Comparison of ENCODE assay signal across 16 cellular contexts in genomic region chr17:82970067-82970466, GRCh38.
A peak's percentile ranks its signal among the peaks of the same experiment; 100 is the strongest.
DNase-seq lines count a peak whose midpoint lies in the region; ATAC-seq and TF ChIP-seq lines count a peak whose summit lies in the region.
"Had no signal": no experiment of that assay in that cellular context is flagged by ENCODE, and none has a peak within 500 bp of the region (broad histone marks: within the 10 kb centered on the region; RNA-seq: fewer than 3 reads in every experiment).

No MANE protein-coding gene starts in this region.

- CTCF ChIA-PET in OCI-LY7 (lab: Charles Lee; ENCODE audit: unreplicated experiment): interaction anchor here (1.1 kb wide), 1 partner anchor 52 kb away, joined by 3 read pairs; no protein-coding TSS in a partner anchor

- no peak for ATAC-seq in GM18498 (IDR thresholded peaks at IDR 0.05; ENCODE audit: unreplicated experiment)

- peaks cover 69% of the 10 kb centered on the region for H3K4me1 ChIP-seq in OCI-LY7 (ENCODE audit: insufficient read depth, low read length, poor library complexity, severe bottlenecking)

- TF ChIP-seq CTCF in GM12865 (IDR thresholded peaks at IDR 0.05; ENCODE audit: insufficient read depth, low read depth, low read length, missing control alignments) (no peak), OCI-LY7 (conservative IDR thresholded peaks at IDR 0.05; ENCODE audit: low read length) (no peak)

- peaks cover 8% of the 10 kb centered on the region; the same call in 1 of the 2 replicates for H3K9me3 ChIP-seq in OCI-LY7 (ENCODE audit: low read length)

- H3K79me2 ChIP-seq in OCI-LY7 (ENCODE audit: insufficient read depth, low read depth, low read length): no peaks in the 10 kb centered on the region

- BruUV-seq in OCI-LY7 (replicated peaks; lab: Mats Ljungman, UMichigan): no TSS peak

- H3K4me3 ChIP-seq in GM12865 (ENCODE audit: low read depth, low read length) (no peak overlapping the region), OCI-LY7 (ENCODE audit: low read depth, low read length, poor library complexity, severe bottlenecking) (peak overlapping the region; percentile 23)

- no peaks in the 10 kb centered on the region for H4K20me1 ChIP-seq in OCI-LY7 (ENCODE audit: insufficient read depth, low read length)

- no peaks in the 10 kb centered on the region for H3K9me2 ChIP-seq in OCI-LY7 (ENCODE audit: insufficient read depth, low read length)

- POLR2A ChIA-PET in OCI-LY7 (lab: Charles Lee): interaction anchor here (0.6 to 1.5 kb wide), 3 partner anchors 9 to 48 kb away, joined by 3 to 5 read pairs (median 4); no protein-coding TSS in a partner anchor

- DNase-seq in activated CD4-positive, alpha-beta T cell treated with anti-CD3 and anti-CD28 coated beads for 1 hour: peak; percentile 5
- no peak for DNase-seq in activated CD4-positive, alpha-beta T cell treated with anti-CD3 and anti-CD28 coated beads for 48 hours
- DNase-seq in GM12865 (ENCODE audit: low read depth): peak; percentile 36
- DNase-seq in OCI-LY7 (ENCODE audit: low spot score): peak; percentile 94
- peak; percentile 65 for DNase-seq in mesenteric fat pad (ENCODE audit: low spot score)
- no peak for DNase-seq in NCI-H226
- DNase-seq in NCI-H2029 (lab: John Stamatoyannopoulos, UW): no peak
- DNase-seq: C1 segment of cervical spinal cord, DMS53, KBM-7, NCI-H1092 treated with DMSO at 0.1 percent for 48 hours, NCI-H187, SHP77 treated with DMSO at 0.1 percent for 48 hours had no signal

- H3K27ac ChIP-seq in OCI-LY7 (ENCODE audit: low read depth, low read length, poor library complexity, severe bottlenecking): peak overlapping the region; percentile 89
- H3K27ac ChIP-seq: 22Rv1, HL-60 had no signal

- H3K4me2 ChIP-seq in OCI-LY7 (ENCODE audit: low read length): peak overlapping the region; percentile 52

- peak overlapping the region; percentile 6; the same call in 1 of the 2 replicates for H2AFZ ChIP-seq in OCI-LY7 (ENCODE audit: low read length)

- peaks cover 13% of the 10 kb centered on the region for H3K36me3 ChIP-seq in OCI-LY7 (ENCODE audit: insufficient read depth, low read length)

- intact Hi-C loops in OCI-LY7 (cut with micrococcal nuclease; ENCODE audit: unreplicated experiment): loop anchor here (1.0 kb wide), 2 partner anchors 47 to 183 kb away; no protein-coding TSS in a partner anchor

Comparison
In these comparisons a context has a peak if more than half of its experiments do, and no peak if none do; other contexts are left out.
1. DNase-seq: peak in activated CD4-positive, alpha-beta T cell treated with anti-CD3 and anti-CD28 coated beads for 1 hour (single experiment), GM12865 (single experiment), OCI-LY7 (single experiment) and mesenteric fat pad (single experiment); none in activated CD4-positive, alpha-beta T cell treated with anti-CD3 and anti-CD28 coated beads for 48 hours (single experiment), NCI-H226 (single experiment) and NCI-H2029 (single experiment).